ENCODE assay signal across 1 cellular context in the genomic region with DNA sequence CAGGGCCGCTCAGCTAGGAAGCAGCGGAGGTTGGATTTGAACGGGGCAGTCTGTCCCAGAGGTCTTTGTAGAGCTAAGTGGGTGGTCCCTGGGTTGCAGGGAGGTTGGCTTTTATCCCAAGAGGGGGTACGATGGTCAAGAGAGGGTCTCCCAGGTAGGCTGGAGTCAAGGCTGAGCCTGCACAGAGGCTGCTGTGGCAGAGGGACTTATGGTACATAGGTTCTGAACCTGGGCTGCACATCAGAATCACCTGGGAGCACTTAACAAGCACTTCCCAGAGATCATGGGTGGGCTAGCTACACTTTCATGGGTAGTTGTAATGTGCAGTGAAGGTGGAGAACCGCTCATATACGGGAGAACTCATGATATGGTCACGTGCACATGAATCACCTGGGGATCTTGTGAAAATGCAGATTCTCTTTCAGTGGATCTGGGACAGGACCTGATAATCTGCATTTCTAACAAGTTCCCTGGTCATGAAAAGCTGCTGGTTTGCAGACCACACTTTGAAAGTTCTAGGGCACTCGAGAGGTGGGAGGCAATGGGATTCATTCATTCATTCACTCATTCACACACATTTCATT.
A peak's percentile ranks its signal among the peaks of the same experiment; 100 is the strongest.
TF ChIP-seq lines count a peak whose summit lies in the region.

No MANE protein-coding gene starts in this region.

TF ChIP-seq in A549, 52 proteins besides CTCF, POLR2A, EP300 and RAD21:
- no peak for TF ChIP-seq ZSCAN20 (CRISPR knock-in tag; IDR thresholded peaks at IDR 0.05)
- TF ChIP-seq CEBPB (IDR thresholded peaks at IDR 0.05): no peak
- TF ChIP-seq FOSB (CRISPR knock-in tag; IDR thresholded peaks at IDR 0.05): no peak
- no peak for TF ChIP-seq SREBF2 (IDR thresholded peaks at IDR 0.05)
- TF ChIP-seq ESRRA (IDR thresholded peaks at IDR 0.05; ENCODE audit: borderline replicate concordance, low read length): no peak
- TF ChIP-seq, protein P1, sequence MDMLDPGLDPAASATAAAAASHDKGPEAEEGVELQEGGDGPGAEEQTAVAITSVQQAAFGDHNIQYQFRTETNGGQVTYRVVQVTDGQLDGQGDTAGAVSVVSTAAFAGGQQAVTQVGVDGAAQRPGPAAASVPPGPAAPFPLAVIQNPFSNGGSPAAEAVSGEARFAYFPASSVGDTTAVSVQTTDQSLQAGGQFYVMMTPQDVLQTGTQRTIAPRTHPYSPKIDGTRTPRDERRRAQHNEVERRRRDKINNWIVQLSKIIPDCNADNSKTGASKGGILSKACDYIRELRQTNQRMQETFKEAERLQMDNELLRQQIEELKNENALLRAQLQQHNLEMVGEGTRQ (IDR thresholded peaks at IDR 0.05): 0 out of 2 replicates have a peak, but pooled peaks have one; percentile 36
- no peak for TF ChIP-seq EHF (CRISPR knock-in tag; IDR thresholded peaks at IDR 0.05)
- TF ChIP-seq, protein P2, sequence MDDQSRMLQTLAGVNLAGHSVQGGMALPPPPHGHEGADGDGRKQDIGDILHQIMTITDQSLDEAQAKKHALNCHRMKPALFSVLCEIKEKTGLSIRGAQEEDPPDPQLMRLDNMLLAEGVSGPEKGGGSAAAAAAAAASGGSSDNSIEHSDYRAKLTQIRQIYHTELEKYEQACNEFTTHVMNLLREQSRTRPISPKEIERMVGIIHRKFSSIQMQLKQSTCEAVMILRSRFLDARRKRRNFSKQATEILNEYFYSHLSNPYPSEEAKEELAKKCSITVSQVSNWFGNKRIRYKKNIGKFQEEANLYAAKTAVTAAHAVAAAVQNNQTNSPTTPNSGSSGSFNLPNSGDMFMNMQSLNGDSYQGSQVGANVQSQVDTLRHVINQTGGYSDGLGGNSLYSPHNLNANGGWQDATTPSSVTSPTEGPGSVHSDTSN (IDR thresholded peaks at IDR 0.05): no peak
TF ChIP-seq in A549: peak in this region for 1.
